14 cellular contexts compared by ENCODE assay signal in genomic region chr7:81004098-81004497, GRCh38.
DNase-seq lines count a peak whose midpoint lies in the region; ATAC-seq and TF ChIP-seq lines count a peak whose summit lies in the region.
"Had no signal": no experiment of that assay in that cellular context is flagged by ENCODE, and none has a peak within 500 bp of the region (broad histone marks: within the 10 kb centered on the region; RNA-seq: fewer than 3 reads in every experiment).

No MANE protein-coding gene starts in this region.

- no peak overlapping the region for H3K9ac ChIP-seq in GM23248
- H3K9ac ChIP-seq: KMS-11 had no signal

- no peaks in the 10 kb centered on the region for H3K9me3 ChIP-seq in GM23248 (ENCODE audit: low read depth)
- H3K9me3 ChIP-seq: esophagus muscularis mucosa had no signal

- ATAC-seq in GM21529 (IDR thresholded peaks at IDR 0.05; ENCODE audit: unreplicated experiment) = no peak

- peaks cover 16% of the 10 kb centered on the region for H3F3A ChIP-seq in GM23248 (ENCODE audit: insufficient read depth)

- H3K79me2 ChIP-seq in GM23248 (ENCODE audit: insufficient read depth) = no peaks in the 10 kb centered on the region

- DNase-seq in GM23248 = peak; percentile 92
- peak; percentile 21 for DNase-seq in SK-MEL-5 (ENCODE audit: low read depth, low spot score)
- DNase-seq in fibroblast of pulmonary artery (ENCODE audit: low read depth) = peak; percentile 44
- peak; percentile 66 for DNase-seq in skeletal muscle cell (ENCODE audit: low read depth)
- no peak for DNase-seq in UCSD-AML1 (lab: John Stamatoyannopoulos, UW; ENCODE audit: unreplicated experiment)
- no peak for DNase-seq in AML-193 (lab: John Stamatoyannopoulos, UW)
- DNase-seq: activated naive CD4-positive, alpha-beta T cell; CD4-positive, alpha-beta T cell; NCI-H187 treated with DMSO at 0.1 percent for 48 hours; NCI-H69; sigmoid colon had no signal

- 15 to 22% methylated on average over 1 of the region's 1 CpG for WGBS in GM23248 (ENCODE audit: low coverage in 1 of 2, low lambda C conversion rate in 2 of 2, missing lambda C conversion rate in 2 of 2), 2 experiments

- no peaks in the 10 kb centered on the region for H3K36me3 ChIP-seq in GM23248 (ENCODE audit: low read depth)
- H3K36me3 ChIP-seq: esophagus muscularis mucosa, sigmoid colon had no signal

- no peaks in the 10 kb centered on the region for H3K27me3 ChIP-seq in GM23248 (replicated peaks; ENCODE audit: insufficient read depth)
- H3K27me3 ChIP-seq: esophagus muscularis mucosa, sigmoid colon had no signal

- H3K4me1 ChIP-seq in GM23248 (ENCODE audit: insufficient read depth) = peaks cover 11% of the 10 kb centered on the region

- in situ Hi-C loops in GM23248 (cut with MboI) = no loop called here
- in situ Hi-C loops in SK-MEL-5 (cut with HindIII; ENCODE audit: low pct_unique_long_range_greater_than_20kb, low sequenced_read_pairs) = no loop called here

- H3K4me2 ChIP-seq in GM23248 (ENCODE audit: unreplicated experiment) = no peak overlapping the region
- H3K4me2 ChIP-seq: KMS-11 had no signal

- H3K4me3 ChIP-seq in GM23248 (no peak overlapping the region), fibroblast of pulmonary artery (replicated peaks; ENCODE audit: low read depth, low read length) (no peak overlapping the region), skeletal muscle cell (ENCODE audit: low read depth, low read length) (no peak overlapping the region)
- H3K4me3 ChIP-seq: esophagus muscularis mucosa, sigmoid colon had no signal

- no peak overlapping the region; the same call in 1 of the 2 replicates for H2AFZ ChIP-seq in GM23248

- TF ChIP-seq CTCF in fibroblast of pulmonary artery (IDR thresholded peaks at IDR 0.05; ENCODE audit: low read length, missing control alignments) = no peak

- no peaks in the 10 kb centered on the region for H3K9me2 ChIP-seq in GM23248 (ENCODE audit: insufficient read depth)

- no peaks in the 10 kb centered on the region for H4K20me1 ChIP-seq in GM23248 (ENCODE audit: insufficient read depth)

- peak overlapping the region; percentile 69 for H3K27ac ChIP-seq in GM23248
- H3K27ac ChIP-seq: esophagus muscularis mucosa, KMS-11, sigmoid colon had no signal

Comparison
In these comparisons a context has a peak if more than half of its experiments do, and no peak if none do; other contexts are left out.
1. DNase-seq: peak in GM23248 (single experiment), SK-MEL-5 (single experiment), fibroblast of pulmonary artery (single experiment) and skeletal muscle cell (single experiment); none in UCSD-AML1 (single experiment) and AML-193 (0 of 2).